21 cellular contexts compared by ENCODE assay signal in the genomic region with DNA sequence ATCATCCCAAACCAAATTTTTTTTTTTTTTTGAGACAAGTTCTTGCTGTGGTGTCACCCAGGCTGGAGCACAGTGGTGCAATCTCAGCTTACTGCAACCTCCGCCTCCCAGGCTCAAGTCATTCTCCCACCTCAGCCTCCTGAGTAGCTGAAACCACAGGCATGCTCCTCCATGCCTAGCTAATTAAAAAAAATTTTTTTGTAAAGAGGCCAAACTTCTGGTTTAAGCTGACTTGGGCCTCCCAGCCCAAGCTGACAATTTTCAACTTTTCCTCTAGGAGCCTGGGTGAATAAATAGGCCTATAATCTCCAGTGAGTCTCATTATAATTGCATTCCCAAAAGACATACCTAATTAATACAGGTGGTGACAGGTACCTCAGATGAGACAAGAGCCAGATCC. TPM values are rescaled to one million over a fixed set of nuclear protein-coding genes. Genes with fewer than 3 reads are reported as not detected.
DNase-seq lines count a peak whose midpoint lies in the region; ATAC-seq and TF ChIP-seq lines count a peak whose summit lies in the region.
"Had no signal": no experiment of that assay in that cellular context is flagged by ENCODE, and none has a peak within 500 bp of the region (broad histone marks: within the 10 kb centered on the region; RNA-seq: fewer than 3 reads in every experiment).

No MANE protein-coding gene starts in this region.

- H3K36me3 ChIP-seq in BJ (ENCODE audit: control insufficient read depth, insufficient read depth, low read length) = peaks cover 5% of the 10 kb centered on the region
- H3K36me3 ChIP-seq: BLaER1, right atrium auricular region had no signal

- TF ChIP-seq CTCF in BJ (IDR thresholded peaks at IDR 0.05; ENCODE audit: insufficient read depth, low read depth, low read length) = 0 out of 2 replicates have a peak, but pooled peaks have one; percentile 16
- no peak for TF ChIP-seq CTCF in choroid plexus epithelial cell (conservative IDR thresholded peaks at IDR 0.05; ENCODE audit: low read depth, low read length)

- intact Hi-C loops in left cardiac atrium (cut with DNase I) = no loop called here

- no peak for ATAC-seq in left cardiac atrium
- ATAC-seq in GM19035 (IDR thresholded peaks at IDR 0.05; ENCODE audit: unreplicated experiment) = no peak
- ATAC-seq: activated T-cell treated with anti-CD3 and anti-CD28 coated beads, Interleukin-2, amount 50 U/mL, for 4 hours; heart left ventricle had no signal

- POLR2A ChIA-PET in BJ (lab: Charles Lee) = no interaction called here

- H3K4me3 ChIP-seq in BJ (ENCODE audit: low read depth, low read length) (no peak overlapping the region), choroid plexus epithelial cell (ENCODE audit: low read depth, low read length) (no peak overlapping the region)
- H3K4me3 ChIP-seq: BLaER1, heart left ventricle, right atrium auricular region, suprapubic skin had no signal

- CTCF ChIA-PET in BJ (lab: Yijun Ruan, JAX) = interaction anchor here (0.5 to 2.4 kb wide), 10 partner anchors 9 to 143 kb away, joined by 3 to 10 read pairs (median 4); no protein-coding TSS in a partner anchor

- no peaks in the 10 kb centered on the region for H3K27me3 ChIP-seq in BJ (ENCODE audit: control insufficient read depth, insufficient read depth, low read length)
- H3K27me3 ChIP-seq: BLaER1, right atrium auricular region, suprapubic skin had no signal

- DNase-seq in BJ (ENCODE audit: low read depth) (peak; percentile 92), NCI-H226 (peak; percentile 62), choroid plexus epithelial cell (ENCODE audit: low read depth) (peak; percentile 87), non-pigmented ciliary epithelial cell (ENCODE audit: low read depth) (peak; percentile 49), left cardiac atrium (no peak), NCI-H345 (lab: John Stamatoyannopoulos, UW) (no peak), NCI-H82 (lab: John Stamatoyannopoulos, UW) (no peak)
- DNase-seq: activated CD4-positive, alpha-beta T cell treated with anti-CD3 and anti-CD28 coated beads, Interleukin-2, amount 50 U/mL, for 48 hours; activated naive CD8-positive, alpha-beta T cell treated with anti-CD3 and anti-CD28 coated beads for 36 hours; activated T-cell treated with anti-CD3 and anti-CD28 coated beads, Interleukin-2, amount 50 U/mL, for 4 hours; cerebellar nuclear complex; heart left ventricle; NCI-H2081; NCI-H526; OCI-M1; stimulated activated CD4-positive, alpha-beta T cell treated with anti-CD3 and anti-CD28 coated beads, Interleukin-1b, Interleukin-23, amount 100 ng/mL, for 48 hours had no signal

RNA-seq across cellular contexts. Expression of gene OLFM2, which starts 22.1 kb away (rescaled TPM):
- 35.3 and 88.3 TPM in 2 replicates for polyA plus RNA-seq in BJ (2011; rRNA removed)
- polyA minus RNA-seq in BJ (2011; rRNA and poly(A)+ RNA removed) = 44.0 and 46.7 TPM in 2 replicates
- total RNA-seq in left cardiac atrium = 10 to 100 TPM in 1 of 2 donors, 1 to 10 TPM in 1; 9.0 to 10.8 TPM

RNA-seq across cellular contexts. Expression of gene COL5A3, which starts 51.9 kb away (rescaled TPM):
- 15.0 and 24.9 TPM in 2 replicates for polyA plus RNA-seq in BJ (2011; rRNA removed)
- polyA minus RNA-seq in BJ (2011; rRNA and poly(A)+ RNA removed) = 13.7 TPM in 2 replicates
- 10 to 100 TPM; 16.4 to 23.9 TPM for total RNA-seq in left cardiac atrium

RNA-seq across cellular contexts. Expression of gene RDH8, which starts 54.8 kb away (rescaled TPM):
- polyA plus RNA-seq in BJ (2011; rRNA removed) = 0.05 and 0.21 TPM in 2 replicates
- polyA minus RNA-seq in BJ (2011; rRNA and poly(A)+ RNA removed) = 0.52 TPM in 1 of 2 replicates, not detected in the other
- total RNA-seq in left cardiac atrium = not detected
- total RNA-seq: activated naive CD8-positive, alpha-beta T cell treated with anti-CD3 and anti-CD28 coated beads for 36 hours; activated T-cell treated with anti-CD3 and anti-CD28 coated beads, Interleukin-2, amount 50 U/mL, for 4 hours; heart left ventricle; right atrium auricular region; suprapubic skin had no signal
- polyA plus RNA-seq: heart left ventricle, keratinocyte had no signal

Comparison
In these comparisons a context has a peak if more than half of its experiments do, and no peak if none do; other contexts are left out.
1. DNase-seq: peak in BJ (single experiment), NCI-H226 (single experiment), choroid plexus epithelial cell (single experiment) and non-pigmented ciliary epithelial cell (single experiment); none in left cardiac atrium (single experiment), NCI-H345 (single experiment) and NCI-H82 (single experiment).